ENCODE assay signal across 1 cellular context in genomic region chr7:27898735-27899134, GRCh38.
TF ChIP-seq lines count a peak whose summit lies in the region.

No MANE protein-coding gene starts in this region.

TF ChIP-seq in IMR-90, 13 proteins besides CTCF, POLR2A, EP300 and RAD21 (continued from another document):
- TF ChIP-seq ELK1 (IDR thresholded peaks at IDR 0.05; ENCODE audit: borderline replicate concordance, low read depth, low read length) (no peak), MXI1 (IDR thresholded peaks at IDR 0.05; ENCODE audit: borderline replicate concordance, low read depth, low read length) (no peak), CEBPB (IDR thresholded peaks at IDR 0.05; ENCODE audit: low read depth, low read length) (no peak), SMC3 (IDR thresholded peaks at IDR 0.05; ENCODE audit: low read depth, low read length) (no peak), MAFK (IDR thresholded peaks at IDR 0.05; ENCODE audit: low read depth, low read length) (no peak), NFE2L2 (IDR thresholded peaks at IDR 0.05; ENCODE audit: low read depth, low read length) (no peak), RFX5 (IDR thresholded peaks at IDR 0.05; ENCODE audit: low read depth, low read length) (no peak), RCOR1 (IDR thresholded peaks at IDR 0.05; ENCODE audit: insufficient replicate concordance, low read length) (no peak), CHD1 (IDR thresholded peaks at IDR 0.05; ENCODE audit: low read depth, low read length) (no peak), USF2 (IDR thresholded peaks at IDR 0.05; ENCODE audit: low read depth, low read length) (no peak), BHLHE40 (IDR thresholded peaks at IDR 0.05; ENCODE audit: low read depth, low read length) (no peak)
